Comparison of ENCODE assay signal across 11 cellular contexts in the genomic region with DNA sequence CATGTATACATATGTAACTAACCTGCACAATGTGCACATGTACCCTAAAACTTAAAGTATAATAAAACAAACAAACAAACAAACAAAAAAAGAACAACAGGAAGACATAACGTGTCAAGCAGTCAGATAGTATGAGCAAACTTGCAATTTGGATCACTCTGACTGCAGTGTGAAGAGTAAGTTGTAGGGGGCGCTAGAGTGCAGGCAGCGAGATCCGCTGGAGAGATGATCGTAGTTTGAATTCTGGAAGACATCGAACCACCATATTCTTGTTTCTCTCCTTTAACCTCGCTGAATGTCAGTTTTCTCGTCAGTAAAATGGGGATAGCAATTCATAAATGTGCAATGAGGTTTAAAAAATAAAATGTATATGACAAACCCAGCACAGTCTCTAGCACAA.
DNase-seq lines count a peak whose midpoint lies in the region; ATAC-seq and TF ChIP-seq lines count a peak whose summit lies in the region.
"Had no signal": no experiment of that assay in that cellular context is flagged by ENCODE, and none has a peak within 500 bp of the region (broad histone marks: within the 10 kb centered on the region; RNA-seq: fewer than 3 reads in every experiment).

No MANE protein-coding gene starts in this region.

- H3K9me3 Mint-ChIP-seq in activated CD4-positive, alpha-beta T cell treated with anti-CD3 and anti-CD28 coated beads for 36 hours (ENCODE audit: low read depth): no peaks in the 10 kb centered on the region
- no peaks in the 10 kb centered on the region for H3K9me3 Mint-ChIP-seq in progenitor cell of endocrine pancreas (ENCODE audit: low read depth)
- H3K9me3 Mint-ChIP-seq: memory B cell had no signal

- intact Hi-C loops in activated CD4-positive, alpha-beta T cell treated with anti-CD3 and anti-CD28 coated beads for 36 hours (cut with DNase I, micrococcal nuclease): no loop called here

- no peaks in the 10 kb centered on the region for H3K36me3 Mint-ChIP-seq in activated CD4-positive, alpha-beta T cell treated with anti-CD3 and anti-CD28 coated beads for 36 hours (ENCODE audit: low read depth)
- no peaks in the 10 kb centered on the region for H3K36me3 Mint-ChIP-seq in progenitor cell of endocrine pancreas (ENCODE audit: insufficient read depth)
- H3K36me3 Mint-ChIP-seq: memory B cell had no signal

- TF ChIP-seq CTCF in KMS-11 (conservative IDR thresholded peaks at IDR 0.05; ENCODE audit: low read depth, low read length) (peak; percentile 34; the same call in 1 of the 2 replicates), brain microvascular endothelial cell (IDR thresholded peaks at IDR 0.05; ENCODE audit: low read depth, low read length, missing control alignments) (peak; percentile 61), progenitor cell of endocrine pancreas (IDR thresholded peaks at IDR 0.05; ENCODE audit: unreplicated experiment) (peak; percentile 24)

- CTCF ChIA-PET in activated CD4-positive, alpha-beta T cell treated with anti-CD3 and anti-CD28 coated beads for 36 hours (lab: Charles Lee): interaction anchor here (1.5 kb wide), 1 partner anchor 81 kb away, joined by 4 read pairs; no protein-coding TSS in a partner anchor

- H3K4me3 ChIP-seq in KMS-11 (IDR thresholded peaks at IDR 0.05; ENCODE audit: insufficient read depth, low read depth, low read length) (no peak overlapping the region), brain microvascular endothelial cell (ENCODE audit: low read depth, low read length) (no peak overlapping the region)
- H3K4me3 ChIP-seq: heart left ventricle had no signal

- H3K36me3 ChIP-seq in KMS-11 (ENCODE audit: insufficient read depth): no peaks in the 10 kb centered on the region
- H3K36me3 ChIP-seq in brain microvascular endothelial cell (replicated peaks): no peaks in the 10 kb centered on the region
- H3K36me3 ChIP-seq: heart left ventricle had no signal

- H4K20me1 ChIP-seq in KMS-11 (ENCODE audit: insufficient read depth): no peaks in the 10 kb centered on the region

- H3K27ac ChIP-seq in KMS-11 (no peak overlapping the region), brain microvascular endothelial cell (no peak overlapping the region)
- H3K27ac ChIP-seq: heart left ventricle had no signal

- H3K27me3 Mint-ChIP-seq in activated CD4-positive, alpha-beta T cell treated with anti-CD3 and anti-CD28 coated beads for 36 hours: no peaks in the 10 kb centered on the region
- H3K27me3 Mint-ChIP-seq in progenitor cell of endocrine pancreas: no peaks in the 10 kb centered on the region
- H3K27me3 Mint-ChIP-seq: memory B cell had no signal

- in situ Hi-C loops in brain microvascular endothelial cell (cut with HindIII; ENCODE audit: low pct_ligation_motif_present, low sequenced_read_pairs): no loop called here

- H3K79me2 ChIP-seq in KMS-11 (ENCODE audit: insufficient read depth, low read depth): no peaks in the 10 kb centered on the region

- H3K27me3 ChIP-seq in KMS-11 (ENCODE audit: insufficient read depth, low read depth) (no peaks in the 10 kb centered on the region), brain microvascular endothelial cell (replicated peaks) (no peaks in the 10 kb centered on the region)
- H3K27me3 ChIP-seq: heart left ventricle had no signal

- peak; percentile 29 for DNase-seq in activated CD4-positive, alpha-beta T cell treated with anti-CD3 and anti-CD28 coated beads for 36 hours
- DNase-seq in activated CD4-positive, alpha-beta T cell treated with anti-CD3 and anti-CD28 coated beads for 4 hours: no peak
- DNase-seq in brain microvascular endothelial cell (no peak), progenitor cell of endocrine pancreas (ENCODE audit: low spot score, unreplicated experiment) (no peak), NCI-H187 (lab: John Stamatoyannopoulos, UW) (no peak), dedifferentiated amniotic fluid mesenchymal stem cell (ENCODE audit: extremely low spot score) (no peak), middle frontal gyrus (ENCODE audit: extremely low spot score, low spot score) (no peak)
- DNase-seq: heart left ventricle, retina had no signal

- H3K27ac Mint-ChIP-seq in activated CD4-positive, alpha-beta T cell treated with anti-CD3 and anti-CD28 coated beads for 36 hours: no peak overlapping the region
- H3K27ac Mint-ChIP-seq in progenitor cell of endocrine pancreas: no peak overlapping the region
- H3K27ac Mint-ChIP-seq: memory B cell had no signal

- ATAC-seq in activated CD4-positive, alpha-beta T cell treated with anti-CD3 and anti-CD28 coated beads for 36 hours: no peak
- ATAC-seq: heart left ventricle had no signal

- POLR2A ChIA-PET in activated CD4-positive, alpha-beta T cell treated with anti-CD3 and anti-CD28 coated beads for 36 hours (lab: Charles Lee): no interaction called here

- no peaks in the 10 kb centered on the region for H3K4me1 Mint-ChIP-seq in activated CD4-positive, alpha-beta T cell treated with anti-CD3 and anti-CD28 coated beads for 36 hours
- no peaks in the 10 kb centered on the region for H3K4me1 Mint-ChIP-seq in progenitor cell of endocrine pancreas (ENCODE audit: low read depth)
- H3K4me1 Mint-ChIP-seq: memory B cell had no signal

- no peaks in the 10 kb centered on the region for H3K4me1 ChIP-seq in KMS-11 (ENCODE audit: low read depth, poor library complexity, severe bottlenecking)

- no peak overlapping the region for H3K9ac ChIP-seq in KMS-11

- no peak overlapping the region for H3K4me3 Mint-ChIP-seq in activated CD4-positive, alpha-beta T cell treated with anti-CD3 and anti-CD28 coated beads for 36 hours
- H3K4me3 Mint-ChIP-seq in progenitor cell of endocrine pancreas (ENCODE audit: low read depth): no peak overlapping the region
- H3K4me3 Mint-ChIP-seq: memory B cell had no signal

- no peak overlapping the region for H3K4me2 ChIP-seq in KMS-11

- H2AFZ ChIP-seq in KMS-11 (ENCODE audit: low read depth): no peak overlapping the region
